8 cellular contexts compared by ENCODE assay signal in genomic region chr3:47381317-47382157, GRCh38. TPM values are rescaled to one million over a fixed set of nuclear protein-coding genes. Genes with fewer than 3 reads are reported as not detected.
DNase-seq lines count a peak whose midpoint lies in the region; ATAC-seq lines count a peak whose summit lies in the region.

No MANE protein-coding gene starts in this region.

- no peaks in the 10 kb centered on the region for H3K9me3 Mint-ChIP-seq in activated CD8-positive, alpha-beta T cell treated with anti-CD3 and anti-CD28 coated beads, Interleukin-2, amount 10 ng/mL, durations not matched to agents 7 days and 5 days (ENCODE audit: insufficient read depth)
- H3K9me3 Mint-ChIP-seq in memory B cell, result no peaks in the 10 kb centered on the region

- H3K36me3 Mint-ChIP-seq in activated CD8-positive, alpha-beta T cell treated with anti-CD3 and anti-CD28 coated beads, Interleukin-2, amount 10 ng/mL, durations not matched to agents 7 days and 5 days (ENCODE audit: low read depth), result peaks cover 18% of the 10 kb centered on the region
- H3K36me3 Mint-ChIP-seq in memory B cell, result peaks cover 3% of the 10 kb centered on the region

- H3K9ac ChIP-seq in BLaER1 treated with 17β-estradiol and CSF1 and Interleukin-3, amounts not matched to agents 10 nM and 100 nM, result peak overlapping the region; percentile 84 to 97 (median 90)

- POLR2A ChIA-PET in activated CD8-positive, alpha-beta T cell treated with anti-CD3 and anti-CD28 coated beads, Interleukin-2, amount 10 ng/mL, durations not matched to agents 7 days and 5 days (lab: Charles Lee), result interaction anchor here (0.7 to 1.6 kb wide), 8 partner anchors 14 to 400 kb away, joined by 3 to 5 read pairs (median 4); partner anchors contain the start of genes ELP6 and SCAP

- H3K4me3 ChIP-seq in BLaER1 treated with 17β-estradiol and CSF1 and Interleukin-3, amounts not matched to agents 10 nM and 100 nM, result peak overlapping the region; percentile 77 to 94 (median 84)

- DNase-seq in NCI-H748 (lab: John Stamatoyannopoulos, UW; ENCODE audit: unreplicated experiment) (peak; percentile 82), memory B cell (ENCODE audit: low spot score in 2 of 2) (peak; percentile 52 to 58)
- peak; percentile 89 for DNase-seq in activated CD8-positive, alpha-beta T cell treated with anti-CD3 and anti-CD28 coated beads, Interleukin-2, amount 10 ng/mL, durations not matched to agents 7 days and 5 days
- DNase-seq in effector CD4-positive, alpha-beta T cell, result peak; percentile 49
- peak; percentile 45 for DNase-seq in stimulated activated CD8-positive, alpha-beta memory T cell treated with anti-CD3 and anti-CD28 coated beads, Interleukin-12 subunit alpha, Interleukin-12 subunit beta, amount 100 ng/mL, for 1 hour (ENCODE audit: low read depth)

- H3K36me3 ChIP-seq in BLaER1 treated with 17β-estradiol and CSF1 and Interleukin-3, amounts not matched to agents 10 nM and 100 nM, result peaks cover under 1 to 35% (median 24%) of the 10 kb centered on the region in 11 experiments; a peak in 21 of 22 replicates

- peak overlapping the region; percentile 100 for H3K27ac Mint-ChIP-seq in activated CD8-positive, alpha-beta T cell treated with anti-CD3 and anti-CD28 coated beads, Interleukin-2, amount 10 ng/mL, durations not matched to agents 7 days and 5 days
- peak overlapping the region; percentile 97 for H3K27ac Mint-ChIP-seq in memory B cell

- peak overlapping the region; percentile 89 to 99 (median 94) for H3K4me2 ChIP-seq in BLaER1 treated with 17β-estradiol and CSF1 and Interleukin-3, amounts not matched to agents 10 nM and 100 nM

- no peaks in the 10 kb centered on the region for H3K9me3 ChIP-seq in BLaER1 treated with 17β-estradiol and CSF1 and Interleukin-3, amounts not matched to agents 10 nM and 100 nM (replicated peaks in 1 of 11)

- peak overlapping the region; percentile 100 for H3K4me3 Mint-ChIP-seq in activated CD8-positive, alpha-beta T cell treated with anti-CD3 and anti-CD28 coated beads, Interleukin-2, amount 10 ng/mL, durations not matched to agents 7 days and 5 days
- H3K4me3 Mint-ChIP-seq in memory B cell, result peak overlapping the region; percentile 98

- no peaks in the 10 kb centered on the region for H3K27me3 ChIP-seq in BLaER1 treated with 17β-estradiol and CSF1 and Interleukin-3, amounts not matched to agents 10 nM and 100 nM

- no peaks in the 10 kb centered on the region for H3K27me3 Mint-ChIP-seq in activated CD8-positive, alpha-beta T cell treated with anti-CD3 and anti-CD28 coated beads, Interleukin-2, amount 10 ng/mL, durations not matched to agents 7 days and 5 days (ENCODE audit: low read depth)
- no peaks in the 10 kb centered on the region for H3K27me3 Mint-ChIP-seq in memory B cell

- CTCF ChIA-PET in activated CD8-positive, alpha-beta T cell treated with anti-CD3 and anti-CD28 coated beads, Interleukin-2, amount 10 ng/mL, durations not matched to agents 7 days and 5 days (lab: Charles Lee), result interaction anchor here (1.2 to 2.8 kb wide), 5 partner anchors 12 to 217 kb away, joined by 3 to 10 read pairs (median 6); partner anchors contain the start of gene SETD2

- peaks cover 35 to 69% (median 45%) of the 10 kb centered on the region in 10 experiments for H3K4me1 ChIP-seq in BLaER1 treated with 17β-estradiol and CSF1 and Interleukin-3, amounts not matched to agents 10 nM and 100 nM

- peaks cover 42% of the 10 kb centered on the region for H3K4me1 Mint-ChIP-seq in activated CD8-positive, alpha-beta T cell treated with anti-CD3 and anti-CD28 coated beads, Interleukin-2, amount 10 ng/mL, durations not matched to agents 7 days and 5 days (ENCODE audit: low read depth)
- H3K4me1 Mint-ChIP-seq in memory B cell, result peaks cover 36% of the 10 kb centered on the region

- ATAC-seq in GM19043 (IDR thresholded peaks at IDR 0.05; ENCODE audit: low read depth, unreplicated experiment) (peak; percentile 54), HG03342 (IDR thresholded peaks at IDR 0.05; ENCODE audit: unreplicated experiment) (peak; percentile 57), memory B cell (ENCODE audit: low read depth) (peak; percentile 46)
- ATAC-seq in activated CD8-positive, alpha-beta T cell treated with anti-CD3 and anti-CD28 coated beads, Interleukin-2, amount 10 ng/mL, durations not matched to agents 7 days and 5 days, result peak; percentile 69

- peak overlapping the region; percentile 85 to 98 (median 91) for H3K27ac ChIP-seq in BLaER1 treated with 17β-estradiol and CSF1 and Interleukin-3, amounts not matched to agents 10 nM and 100 nM

- H4K20me1 ChIP-seq in BLaER1 treated with 17β-estradiol and CSF1 and Interleukin-3, amounts not matched to agents 10 nM and 100 nM, result peaks cover 42 to 55% (median 52%) of the 10 kb centered on the region in 11 experiments; a peak in 20 of 22 replicates

RNA-seq across cellular contexts. Expression of gene PTPN23, which starts 0.7 kb away (rescaled TPM):
- 10 to 100 TPM; 31.0 to 33.2 TPM for total RNA-seq in activated CD8-positive, alpha-beta T cell treated with anti-CD3 and anti-CD28 coated beads, Interleukin-2, amount 10 ng/mL, durations not matched to agents 7 days and 5 days

Comparison
In these comparisons a context has a peak if more than half of its experiments do, and no peak if none do; other contexts are left out.
1. Peak in every context shown above with its lines: DNase-seq, ATAC-seq, H3K4me3 ChIP-seq and H3K27ac ChIP-seq.